8 cellular contexts compared by ENCODE assay signal in the genomic region with DNA sequence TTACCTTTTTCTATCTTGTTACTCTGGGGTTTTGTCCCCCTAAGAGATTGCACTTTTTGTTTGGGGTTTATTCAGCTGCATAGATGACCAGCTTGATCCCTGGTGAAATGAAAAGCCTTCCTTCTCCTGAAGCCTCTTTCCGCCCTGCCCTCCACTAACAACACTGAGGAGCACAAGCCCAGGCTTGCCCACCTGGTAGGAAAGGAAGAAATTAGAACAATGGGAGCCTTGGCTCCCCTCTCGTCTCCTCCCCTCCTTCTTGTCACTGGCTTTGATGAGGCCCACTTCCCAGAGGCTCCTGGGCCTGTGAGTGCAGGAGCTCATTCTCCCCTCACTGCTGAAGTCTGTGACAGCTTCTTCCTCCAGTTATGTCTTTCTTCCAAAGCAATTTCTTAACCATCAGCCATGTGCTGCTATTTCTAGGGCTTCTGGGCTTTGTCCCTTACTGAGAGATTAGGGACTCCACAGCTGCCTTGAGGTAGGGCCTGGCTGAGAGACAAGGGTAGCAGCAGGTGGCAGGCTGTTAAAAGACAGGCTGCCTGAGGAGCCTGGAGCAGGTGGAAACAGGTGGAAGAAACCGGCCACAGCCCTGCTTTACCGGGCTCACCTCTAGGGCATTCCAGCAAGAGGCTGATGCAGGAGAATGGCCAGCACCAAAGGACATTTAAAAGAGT. TPM values are rescaled to one million over a fixed set of nuclear protein-coding genes. Genes with fewer than 3 reads are reported as not detected.
DNase-seq lines count a peak whose midpoint lies in the region; ATAC-seq, FAIRE-seq and TF ChIP-seq lines count a peak whose summit lies in the region.

No MANE protein-coding gene starts in this region.

- peaks cover 43% of the 10 kb centered on the region for H3K4me1 Mint-ChIP-seq in astrocyte (ENCODE audit: low read depth, unreplicated experiment)

- H4K20me1 ChIP-seq in astrocyte (ENCODE audit: insufficient read depth, low read length), result no peaks in the 10 kb centered on the region

- H3K27me3 Mint-ChIP-seq in astrocyte (ENCODE audit: low read depth, unreplicated experiment), result no peaks in the 10 kb centered on the region

- no peak for TF ChIP-seq CTCF in astrocyte (IDR thresholded peaks at IDR 0.05; ENCODE audit: insufficient read depth, low read depth, low read length)

- H3K9me3 Mint-ChIP-seq in astrocyte (ENCODE audit: unreplicated experiment), result peaks cover 3% of the 10 kb centered on the region

- ATAC-seq in GM21381 (IDR thresholded peaks at IDR 0.05; ENCODE audit: unreplicated experiment), result no peak
- no peak for ATAC-seq in GM18520 (IDR thresholded peaks at IDR 0.05; ENCODE audit: unreplicated experiment)

- H3K36me3 ChIP-seq in astrocyte (ENCODE audit: insufficient read depth, low read length) (peaks cover 4% of the 10 kb centered on the region), muscle layer of duodenum (ENCODE audit: control insufficient read depth in 1 of 2, insufficient read depth in 2 of 2, low read length in 2 of 2) (peaks cover 24 to 32% of the 10 kb centered on the region in 2 donors)

- H3K4me2 ChIP-seq in astrocyte (ENCODE audit: low read length), result no peak overlapping the region

- H3K9me3 ChIP-seq in astrocyte (ENCODE audit: insufficient read depth, low read depth, low read length) (no peaks in the 10 kb centered on the region), muscle layer of duodenum (ENCODE audit: control insufficient read depth in 1 of 2, low read length in 2 of 2) (no peaks in the 10 kb centered on the region)

- H3K27ac ChIP-seq in astrocyte (ENCODE audit: low read depth, low read length) (no peak overlapping the region), muscle layer of duodenum (ENCODE audit: low read length) (peak overlapping the region; percentile 52)

- H3K4me3 ChIP-seq in astrocyte (ENCODE audit: insufficient read depth, low read depth, low read length), result no peak overlapping the region
- no peak overlapping the region for H3K4me3 ChIP-seq in muscle layer of duodenum (ENCODE audit: low read depth in 1 of 2, low read length in 2 of 2)

- H3K4me1 ChIP-seq in astrocyte (ENCODE audit: insufficient read depth, low read length) (peaks cover 25% of the 10 kb centered on the region), muscle layer of duodenum (ENCODE audit: control insufficient read depth in 1 of 2, insufficient read depth in 2 of 2, low read length in 2 of 2) (peaks cover 36 to 43% of the 10 kb centered on the region in 2 donors)

- H3K27me3 ChIP-seq in astrocyte (ENCODE audit: insufficient read depth, low read length), result no peaks in the 10 kb centered on the region
- H3K27me3 ChIP-seq in muscle layer of duodenum (ENCODE audit: low read depth, low read length), result no peaks in the 10 kb centered on the region

- FAIRE-seq in astrocyte (lab: Jason Lieb, UNC), result no peak

- no peak overlapping the region for H3K9ac ChIP-seq in astrocyte (ENCODE audit: low read length)

- H3K36me3 Mint-ChIP-seq in astrocyte (ENCODE audit: low read depth, unreplicated experiment), result peaks cover 31% of the 10 kb centered on the region

- H3K79me2 ChIP-seq in astrocyte (ENCODE audit: insufficient read depth, low read length), result no peaks in the 10 kb centered on the region

- H2AFZ ChIP-seq in astrocyte (ENCODE audit: low read depth, low read length), result no peak overlapping the region

- H3K27ac Mint-ChIP-seq in astrocyte (ENCODE audit: unreplicated experiment), result peak overlapping the region; percentile 91

- H3K4me3 Mint-ChIP-seq in astrocyte (ENCODE audit: unreplicated experiment), result no peak overlapping the region

- DNase-seq in COLO668 (lab: John Stamatoyannopoulos, UW; ENCODE audit: unreplicated experiment) (peak; percentile 80), NCI-H1694 treated with DMSO at 0.1 percent for 48 hours (lab: John Stamatoyannopoulos, UW) (peak; percentile 57), astrocyte (ENCODE audit: low read depth) (no peak), NAMALWA (ENCODE audit: low spot score) (no peak)
- DNase-seq in stimulated activated CD4-positive, alpha-beta T cell treated with anti-CD3 and anti-CD28 coated beads, Interleukin-15, amount 100 ng/mL, for 24 hours, result no peak

RNA-seq across cellular contexts. Expression of a gene that starts 53.7 kb away (rescaled TPM):
- total RNA-seq in astrocyte, result 195 and 203 TPM in 2 replicates

Comparison
In these comparisons a context has a peak if more than half of its experiments do, and no peak if none do; other contexts are left out.
1. DNase-seq: peak in COLO668 (single experiment) and NCI-H1694 treated with DMSO at 0.1 percent for 48 hours (single experiment); none in astrocyte (single experiment), stimulated activated CD4-positive, alpha-beta T cell treated with anti-CD3 and anti-CD28 coated beads, Interleukin-15, amount 100 ng/mL, for 24 hours (single experiment) and NAMALWA (single experiment).